Comparison of ENCODE assay signal across 1 cellular context in the genomic region with DNA sequence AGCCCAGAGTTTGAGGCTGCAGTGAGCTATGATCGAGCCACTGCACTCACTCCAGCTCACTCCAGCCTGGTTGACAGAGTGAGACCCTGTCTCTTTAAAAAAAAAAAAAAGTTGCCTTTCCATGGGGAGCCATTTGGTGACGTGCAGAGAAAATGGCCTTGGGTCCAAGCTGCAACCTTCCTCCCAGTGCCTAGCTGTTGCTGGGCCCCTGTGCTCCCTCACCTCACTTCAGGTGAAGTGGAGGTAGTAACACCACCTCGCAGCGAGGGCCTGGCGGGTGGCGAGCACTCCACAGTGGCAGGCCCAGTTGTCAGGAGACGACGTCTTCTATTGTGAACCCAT.
TF ChIP-seq lines count a peak whose summit lies in the region.

No MANE protein-coding gene starts in this region.

TF ChIP-seq in K562, 482 proteins besides CTCF, POLR2A, EP300 and RAD21 (continued from another document):
- TF ChIP-seq, protein P1, sequence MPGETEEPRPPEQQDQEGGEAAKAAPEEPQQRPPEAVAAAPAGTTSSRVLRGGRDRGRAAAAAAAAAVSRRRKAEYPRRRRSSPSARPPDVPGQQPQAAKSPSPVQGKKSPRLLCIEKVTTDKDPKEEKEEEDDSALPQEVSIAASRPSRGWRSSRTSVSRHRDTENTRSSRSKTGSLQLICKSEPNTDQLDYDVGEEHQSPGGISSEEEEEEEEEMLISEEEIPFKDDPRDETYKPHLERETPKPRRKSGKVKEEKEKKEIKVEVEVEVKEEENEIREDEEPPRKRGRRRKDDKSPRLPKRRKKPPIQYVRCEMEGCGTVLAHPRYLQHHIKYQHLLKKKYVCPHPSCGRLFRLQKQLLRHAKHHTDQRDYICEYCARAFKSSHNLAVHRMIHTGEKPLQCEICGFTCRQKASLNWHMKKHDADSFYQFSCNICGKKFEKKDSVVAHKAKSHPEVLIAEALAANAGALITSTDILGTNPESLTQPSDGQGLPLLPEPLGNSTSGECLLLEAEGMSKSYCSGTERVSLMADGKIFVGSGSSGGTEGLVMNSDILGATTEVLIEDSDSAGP (CRISPR knock-in tag; IDR thresholded peaks at IDR 0.05): peak; percentile 76
TF ChIP-seq in K562: peak in this region for 2.
